18 cellular contexts compared by ENCODE assay signal in genomic region chr6:85422996-85423395, GRCh38. TPM values are rescaled to one million over a fixed set of nuclear protein-coding genes. Genes with fewer than 3 reads are reported as not detected.
DNase-seq lines count a peak whose midpoint lies in the region; ATAC-seq and TF ChIP-seq lines count a peak whose summit lies in the region.
"Had no signal": no experiment of that assay in that cellular context is flagged by ENCODE, and none has a peak within 500 bp of the region (broad histone marks: within the 10 kb centered on the region; RNA-seq: fewer than 3 reads in every experiment).

No MANE protein-coding gene starts in this region.

- H3K36me3 Mint-ChIP-seq in CD8-positive, alpha-beta T cell: peaks cover 4% of the 10 kb centered on the region

- no peak overlapping the region for H3K27ac Mint-ChIP-seq in CD8-positive, alpha-beta T cell
- H3K27ac Mint-ChIP-seq: CD4-positive, alpha-beta T cell had no signal

- POLR2A ChIA-PET in CD8-positive, alpha-beta T cell (lab: Charles Lee): no interaction called here

- no peak overlapping the region for H4K91ac ChIP-seq in trophoblast cell (ENCODE audit: low read depth, low read length)

- no peaks in the 10 kb centered on the region for H3K79me2 ChIP-seq in trophoblast cell (ENCODE audit: control insufficient read depth, insufficient read depth, low read length, poor library complexity)

- peaks cover 10% of the 10 kb centered on the region for H3K9me3 Mint-ChIP-seq in CD8-positive, alpha-beta T cell

- peaks cover 50% of the 10 kb centered on the region for H3K4me1 ChIP-seq in adipocyte (ENCODE audit: control insufficient read depth, insufficient read depth, low read length)
- no peaks in the 10 kb centered on the region for H3K4me1 ChIP-seq in trophoblast cell (ENCODE audit: control insufficient read depth in 1 of 2, insufficient read depth in 2 of 2, low read length in 2 of 2)
- H3K4me1 ChIP-seq in CD8-positive, alpha-beta T cell (ENCODE audit: insufficient read depth, low read length): peaks cover 5% of the 10 kb centered on the region

- no peaks in the 10 kb centered on the region for H3K27me3 Mint-ChIP-seq in CD8-positive, alpha-beta T cell (ENCODE audit: low read depth)
- H3K27me3 Mint-ChIP-seq: CD4-positive, alpha-beta T cell had no signal

- H3K4me3 ChIP-seq in adipocyte (ENCODE audit: low read length): no peak overlapping the region
- H3K4me3 ChIP-seq in trophoblast cell (ENCODE audit: low read depth, low read length): no peak overlapping the region
- no peak overlapping the region for H3K4me3 ChIP-seq in CD8-positive, alpha-beta T cell (ENCODE audit: low read depth, low read length)
- H3K4me3 ChIP-seq: A549 had no signal

- H2AK5ac ChIP-seq in trophoblast cell (ENCODE audit: low read length): no peak overlapping the region

- no peak overlapping the region for H3K14ac ChIP-seq in trophoblast cell (ENCODE audit: low read length)

- no peaks in the 10 kb centered on the region for H3K79me1 ChIP-seq in trophoblast cell (ENCODE audit: low read length)

- no peak overlapping the region for H3K18ac ChIP-seq in trophoblast cell (ENCODE audit: low read length)

- H4K8ac ChIP-seq in trophoblast cell (ENCODE audit: low read depth, low read length): no peak overlapping the region

- no peak overlapping the region for H3K23ac ChIP-seq in trophoblast cell (ENCODE audit: low read length)

- no CpG with 5 or more reads among the region's 5 CpGs for WGBS in trophoblast cell (ENCODE audit: extremely low coverage, insufficient coverage, insufficient read length)

- peaks cover 18% of the 10 kb centered on the region for H3K4me1 Mint-ChIP-seq in CD8-positive, alpha-beta T cell (ENCODE audit: low read depth)

- H3K4me2 ChIP-seq in trophoblast cell (ENCODE audit: low read length): no peak overlapping the region
- H3K4me2 ChIP-seq: KMS-11 had no signal

- H3K9me3 ChIP-seq in adipocyte (ENCODE audit: control insufficient read depth, low read length): peaks cover 26% of the 10 kb centered on the region
- peaks cover 2% of the 10 kb centered on the region for H3K9me3 ChIP-seq in trophoblast cell (ENCODE audit: insufficient read depth, low read depth, low read length)
- H3K9me3 ChIP-seq in CD8-positive, alpha-beta T cell (ENCODE audit: low read length): no peaks in the 10 kb centered on the region

- TF ChIP-seq CTCF in CD8-positive, alpha-beta T cell (IDR thresholded peaks at IDR 0.05): no peak

- no peak overlapping the region for H3K4me3 Mint-ChIP-seq in CD8-positive, alpha-beta T cell
- H3K4me3 Mint-ChIP-seq: CD4-positive, alpha-beta T cell; HFFc6 had no signal

- no peak overlapping the region for H2BK120ac ChIP-seq in trophoblast cell (ENCODE audit: insufficient read depth, low read length, poor library complexity)

- H4K12ac ChIP-seq in trophoblast cell (ENCODE audit: low read depth, low read length): no peak overlapping the region

- H3K27me3 ChIP-seq in adipocyte (replicated peaks; ENCODE audit: control insufficient read depth, insufficient read depth, low read length) (no peaks in the 10 kb centered on the region), trophoblast cell (ENCODE audit: insufficient read depth, low read length) (no peaks in the 10 kb centered on the region)
- no peaks in the 10 kb centered on the region for H3K27me3 ChIP-seq in CD8-positive, alpha-beta T cell (ENCODE audit: insufficient read depth, low read length)

- no peaks in the 10 kb centered on the region for H3K36me3 ChIP-seq in adipocyte (ENCODE audit: control insufficient read depth, insufficient read depth, low read length, severe bottlenecking)
- no peaks in the 10 kb centered on the region for H3K36me3 ChIP-seq in trophoblast cell (ENCODE audit: control insufficient read depth in 1 of 2, insufficient read depth in 2 of 2, low read length in 2 of 2)
- H3K36me3 ChIP-seq in CD8-positive, alpha-beta T cell (ENCODE audit: insufficient read depth, low read length): no peaks in the 10 kb centered on the region

- no peak overlapping the region for H2BK12ac ChIP-seq in trophoblast cell (ENCODE audit: low read length)

- DNase-seq in A172 (ENCODE audit: low spot score) (peak; percentile 16), EH (ENCODE audit: low read depth) (peak; percentile 8), adipocyte (ENCODE audit: low read depth) (no peak), trophoblast cell (peak; percentile 94 to 97), NCI-H1436 treated with DMSO at 0.1 percent for 48 hours (lab: John Stamatoyannopoulos, UW) (no peak)
- no peak for DNase-seq in CD8-positive, alpha-beta T cell
- DNase-seq: AML-193; CD4-positive, alpha-beta T cell; COR-L47; DMS 273 treated with DMSO at 0.1 percent for 48 hours; DMS53; DND-41; HFFc6 had no signal

- intact Hi-C loops in CD8-positive, alpha-beta T cell (cut with DNase I, micrococcal nuclease): no loop called here

- no peak overlapping the region for H3K27ac ChIP-seq in trophoblast cell (ENCODE audit: low read depth, low read length)
- H3K27ac ChIP-seq in CD8-positive, alpha-beta T cell (ENCODE audit: low read depth, low read length): no peak overlapping the region
- H3K27ac ChIP-seq: C4-2B, KMS-11 had no signal

- H2BK5ac ChIP-seq in trophoblast cell (ENCODE audit: low read depth, low read length, poor library complexity): no peak overlapping the region

- H3K4ac ChIP-seq in trophoblast cell (ENCODE audit: low read depth, low read length): no peak overlapping the region

- H2AFZ ChIP-seq in trophoblast cell (ENCODE audit: insufficient read depth, low read length, poor library complexity): no peak overlapping the region

- CTCF ChIA-PET in CD8-positive, alpha-beta T cell (lab: Charles Lee): interaction anchor here (1.2 kb wide), 2 partner anchors 9 to 60 kb away, joined by 3 to 7 read pairs; no protein-coding TSS in a partner anchor

- no peak for ATAC-seq in CD8-positive, alpha-beta T cell
- no peak for ATAC-seq in HG03432 (IDR thresholded peaks at IDR 0.05; ENCODE audit: unreplicated experiment)
- ATAC-seq: A549, HCT116 had no signal

- peak overlapping the region; percentile 65 for H3K9ac ChIP-seq in adipocyte (ENCODE audit: low read length)
- H3K9ac ChIP-seq in trophoblast cell (ENCODE audit: low read length): no peak overlapping the region
- H3K9ac ChIP-seq: KMS-11 had no signal

RNA-seq across cellular contexts. Expression of gene NT5E, which starts 26.9 kb away (rescaled TPM):
- 127 and 155 TPM in 2 replicates for total RNA-seq in A172 (2014; rRNA removed; shearing (Covaris generic))
- polyA plus RNA-seq in trophoblast cell (2013): 0.22 and 0.33 TPM in 2 replicates
- total RNA-seq in CD8-positive, alpha-beta T cell: 10 to 100 TPM; 12.7 to 13.0 TPM

Comparison
In these comparisons a context has a peak if more than half of its experiments do, and no peak if none do; other contexts are left out.
1. DNase-seq: peak in A172 (single experiment), EH (single experiment) and trophoblast cell (2 of 2); none in adipocyte (single experiment), CD8-positive, alpha-beta T cell (0 of 7) and NCI-H1436 treated with DMSO at 0.1 percent for 48 hours (single experiment).